In genomic region chr12:48001426-48002178, GRCh38 we compare ENCODE assay signal across 1 cellular context.
TF ChIP-seq lines count a peak whose summit lies in the region.

No MANE protein-coding gene starts in this region.

TF ChIP-seq in GM23338, 12 proteins besides CTCF, POLR2A, EP300 and RAD21 (continued from another document):
- no peak for TF ChIP-seq ZNF462 (CRISPR knock-in tag; IDR thresholded peaks at IDR 0.05)
- peak; percentile 39 for TF ChIP-seq POLR2AphosphoS5 (IDR thresholded peaks at IDR 0.05; ENCODE audit: low read depth)
- TF ChIP-seq ETS1 (IDR thresholded peaks at IDR 0.05): no peak
